Comparison of ENCODE assay signal across 15 cellular contexts in genomic region chr5:43316421-43316820, GRCh38. TPM values are rescaled to one million over a fixed set of nuclear protein-coding genes. Genes with fewer than 3 reads are reported as not detected.
DNase-seq lines count a peak whose midpoint lies in the region; ATAC-seq and TF ChIP-seq lines count a peak whose summit lies in the region.
"Had no signal": no experiment of that assay in that cellular context is flagged by ENCODE, and none has a peak within 500 bp of the region (broad histone marks: within the 10 kb centered on the region; RNA-seq: fewer than 3 reads in every experiment).

No MANE protein-coding gene starts in this region.

- H3K4me2 ChIP-seq in mesendoderm (ENCODE audit: low read length), result no peak overlapping the region

- ATAC-seq in activated CD8-positive, alpha-beta T cell treated with anti-CD3 and anti-CD28 coated beads for 36 hours, result no peak
- ATAC-seq in activated CD8-positive, alpha-beta T cell treated with anti-CD3 and anti-CD28 coated beads, Interleukin-2, amount 10 ng/mL, durations not matched to agents 7 days and 5 days, result no peak
- no peak for ATAC-seq in activated T-helper 17 cell treated with anti-CD3 and anti-CD28 coated beads, Interleukin-2, amount 50 U/mL, for 72 hours (replicated peaks)
- no peak for ATAC-seq in HG03565 (IDR thresholded peaks at IDR 0.05; ENCODE audit: unreplicated experiment)

- H3K23ac ChIP-seq in mesendoderm (ENCODE audit: low read length), result no peak overlapping the region

- no peak overlapping the region for H2BK120ac ChIP-seq in mesendoderm (ENCODE audit: low read depth, low read length)

- peaks cover 6% of the 10 kb centered on the region for H3K9me3 Mint-ChIP-seq in activated CD8-positive, alpha-beta T cell treated with anti-CD3 and anti-CD28 coated beads for 36 hours
- no peaks in the 10 kb centered on the region for H3K9me3 Mint-ChIP-seq in activated CD8-positive, alpha-beta T cell treated with anti-CD3 and anti-CD28 coated beads, Interleukin-2, amount 10 ng/mL, durations not matched to agents 7 days and 5 days (ENCODE audit: insufficient read depth)
- peaks cover 4% of the 10 kb centered on the region for H3K9me3 Mint-ChIP-seq in Calu3 (ENCODE audit: low read depth, unreplicated experiment)
- peaks cover 6% of the 10 kb centered on the region for H3K9me3 Mint-ChIP-seq in activated T-helper 17 cell treated with anti-CD3 and anti-CD28 coated beads, Interleukin-2, amount 50 U/mL, for 72 hours

- peaks cover 18% of the 10 kb centered on the region for H3K79me2 ChIP-seq in mesendoderm (ENCODE audit: control insufficient read depth, insufficient read depth, low read length)

- no CpG with 5 or more reads among the region's 5 CpGs for WGBS in mesendoderm (ENCODE audit: extremely low coverage, insufficient coverage, low lambda C conversion rate)
- WGBS in esophagus muscularis mucosa, result 79% methylated on average over 5 of the region's 5 CpGs

- H3K9me3 ChIP-seq in esophagus muscularis mucosa, result no peaks in the 10 kb centered on the region

- H3K4me3 ChIP-seq in mesendoderm (ENCODE audit: low read length) (no peak overlapping the region), esophagus muscularis mucosa (no peak overlapping the region)

- H3K4me1 ChIP-seq in mesendoderm (ENCODE audit: control insufficient read depth, low read depth, low read length) (no peaks in the 10 kb centered on the region), esophagus muscularis mucosa (peaks cover 12 to 21% (median 18%) of the 10 kb centered on the region in 4 donors)

- CTCF ChIA-PET in activated CD8-positive, alpha-beta T cell treated with anti-CD3 and anti-CD28 coated beads for 36 hours (lab: Charles Lee), result interaction anchor here (1.4 kb wide), 1 partner anchor 10 kb away, joined by 3 read pairs; no protein-coding TSS in a partner anchor
- CTCF ChIA-PET in activated CD8-positive, alpha-beta T cell treated with anti-CD3 and anti-CD28 coated beads, Interleukin-2, amount 10 ng/mL, durations not matched to agents 7 days and 5 days (lab: Charles Lee), result interaction anchor here (0.7 to 1.6 kb wide), 3 partner anchors 12 to 74 kb away, joined by 3 to 8 read pairs (median 3); no protein-coding TSS in a partner anchor
- CTCF ChIA-PET in Calu3 (lab: Charles Lee) (no interaction called here), HEK293T (lab: Yijun Ruan, JAX) (no interaction called here)

- H3K79me1 ChIP-seq in mesendoderm (ENCODE audit: low read length), result no peaks in the 10 kb centered on the region

- H3K27ac ChIP-seq in mesendoderm (ENCODE audit: low read depth, low read length) (no peak overlapping the region), esophagus muscularis mucosa (replicated peaks in 1 of 4) (no peak overlapping the region)
- H3K27ac ChIP-seq: C4-2B had no signal

- H3K4me3 Mint-ChIP-seq in activated CD8-positive, alpha-beta T cell treated with anti-CD3 and anti-CD28 coated beads for 36 hours, result no peak overlapping the region
- H3K4me3 Mint-ChIP-seq in activated CD8-positive, alpha-beta T cell treated with anti-CD3 and anti-CD28 coated beads, Interleukin-2, amount 10 ng/mL, durations not matched to agents 7 days and 5 days, result no peak overlapping the region
- H3K4me3 Mint-ChIP-seq in Calu3 (ENCODE audit: low read depth, unreplicated experiment), result peak overlapping the region; percentile 99
- H3K4me3 Mint-ChIP-seq in activated T-helper 17 cell treated with anti-CD3 and anti-CD28 coated beads, Interleukin-2, amount 50 U/mL, for 72 hours, result peak overlapping the region; percentile 93

- H3K36me3 ChIP-seq in mesendoderm (ENCODE audit: control insufficient read depth, insufficient read depth, low read length) (no peaks in the 10 kb centered on the region), esophagus muscularis mucosa (no peaks in the 10 kb centered on the region)

- peak overlapping the region; percentile 98 for H3K27ac Mint-ChIP-seq in activated CD8-positive, alpha-beta T cell treated with anti-CD3 and anti-CD28 coated beads for 36 hours
- no peak overlapping the region for H3K27ac Mint-ChIP-seq in activated CD8-positive, alpha-beta T cell treated with anti-CD3 and anti-CD28 coated beads, Interleukin-2, amount 10 ng/mL, durations not matched to agents 7 days and 5 days
- peak overlapping the region; percentile 98 for H3K27ac Mint-ChIP-seq in Calu3 (ENCODE audit: unreplicated experiment)
- peak overlapping the region; percentile 100 for H3K27ac Mint-ChIP-seq in activated T-helper 17 cell treated with anti-CD3 and anti-CD28 coated beads, Interleukin-2, amount 50 U/mL, for 72 hours

- TF ChIP-seq CTCF in activated CD8-positive, alpha-beta T cell treated with anti-CD3 and anti-CD28 coated beads for 36 hours (IDR thresholded peaks at IDR 0.05), result no peak
- TF ChIP-seq CTCF in Calu3 (IDR thresholded peaks at IDR 0.05; ENCODE audit: unreplicated experiment), result no peak
- no peak for TF ChIP-seq CTCF in esophagus muscularis mucosa (IDR thresholded peaks at IDR 0.05)

- BruUV-seq in Calu3 (replicated peaks; lab: Mats Ljungman, UMichigan), result no TSS peak

- no peak overlapping the region for H4K8ac ChIP-seq in mesendoderm (ENCODE audit: low read depth, low read length)

- H4K5ac ChIP-seq in mesendoderm (ENCODE audit: low read length), result no peak overlapping the region

- peak overlapping the region; percentile 81 for H3K4ac ChIP-seq in mesendoderm (ENCODE audit: low read depth, low read length)

- peaks cover 40% of the 10 kb centered on the region for H3K4me1 Mint-ChIP-seq in activated CD8-positive, alpha-beta T cell treated with anti-CD3 and anti-CD28 coated beads for 36 hours (ENCODE audit: low read depth)
- peaks cover 33% of the 10 kb centered on the region for H3K4me1 Mint-ChIP-seq in activated CD8-positive, alpha-beta T cell treated with anti-CD3 and anti-CD28 coated beads, Interleukin-2, amount 10 ng/mL, durations not matched to agents 7 days and 5 days (ENCODE audit: low read depth)
- H3K4me1 Mint-ChIP-seq in Calu3 (ENCODE audit: low read depth, unreplicated experiment), result peaks cover 27% of the 10 kb centered on the region
- peaks cover 26% of the 10 kb centered on the region for H3K4me1 Mint-ChIP-seq in activated T-helper 17 cell treated with anti-CD3 and anti-CD28 coated beads, Interleukin-2, amount 50 U/mL, for 72 hours

- H3K27me3 ChIP-seq in mesendoderm (ENCODE audit: insufficient read depth, low read length, poor library complexity) (no peaks in the 10 kb centered on the region), esophagus muscularis mucosa (no peaks in the 10 kb centered on the region)

- H3K36me3 Mint-ChIP-seq in activated CD8-positive, alpha-beta T cell treated with anti-CD3 and anti-CD28 coated beads for 36 hours (ENCODE audit: low read depth), result peaks cover 26% of the 10 kb centered on the region
- H3K36me3 Mint-ChIP-seq in activated CD8-positive, alpha-beta T cell treated with anti-CD3 and anti-CD28 coated beads, Interleukin-2, amount 10 ng/mL, durations not matched to agents 7 days and 5 days (ENCODE audit: low read depth), result peaks cover 7% of the 10 kb centered on the region
- H3K36me3 Mint-ChIP-seq in Calu3 (ENCODE audit: insufficient read depth, unreplicated experiment), result peaks cover 42% of the 10 kb centered on the region
- peaks cover 43% of the 10 kb centered on the region for H3K36me3 Mint-ChIP-seq in activated T-helper 17 cell treated with anti-CD3 and anti-CD28 coated beads, Interleukin-2, amount 50 U/mL, for 72 hours (ENCODE audit: low read depth)

- no peak for DNase-seq in activated CD8-positive, alpha-beta T cell treated with anti-CD3 and anti-CD28 coated beads for 36 hours
- DNase-seq in activated CD8-positive, alpha-beta T cell treated with anti-CD3 and anti-CD28 coated beads, Interleukin-2, amount 10 ng/mL, durations not matched to agents 7 days and 5 days, result no peak
- DNase-seq in Calu3 (no peak), mesendoderm (no peak), esophagus muscularis mucosa (ENCODE audit: extremely low spot score) (no peak), HEK293T (ENCODE audit: extremely low spot score) (no peak)
- DNase-seq: DMS53, Karpas-422, MV-4-11, NCI-H1417 treated with DMSO at 0.1 percent for 48 hours, NCI-H2029, NCI-H510A treated with DMSO at 0.1 percent for 48 hours had no signal

- H3K27me3 Mint-ChIP-seq in activated CD8-positive, alpha-beta T cell treated with anti-CD3 and anti-CD28 coated beads for 36 hours, result no peaks in the 10 kb centered on the region
- H3K27me3 Mint-ChIP-seq in activated CD8-positive, alpha-beta T cell treated with anti-CD3 and anti-CD28 coated beads, Interleukin-2, amount 10 ng/mL, durations not matched to agents 7 days and 5 days (ENCODE audit: low read depth), result no peaks in the 10 kb centered on the region
- H3K27me3 Mint-ChIP-seq in Calu3 (ENCODE audit: unreplicated experiment), result no peaks in the 10 kb centered on the region
- no peaks in the 10 kb centered on the region for H3K27me3 Mint-ChIP-seq in activated T-helper 17 cell treated with anti-CD3 and anti-CD28 coated beads, Interleukin-2, amount 50 U/mL, for 72 hours

- no peak overlapping the region for H3K56ac ChIP-seq in mesendoderm (ENCODE audit: low read length)

- H3K18ac ChIP-seq in mesendoderm (ENCODE audit: low read length), result no peak overlapping the region

- no peak overlapping the region for H3K9ac ChIP-seq in mesendoderm (ENCODE audit: low read length)

- intact Hi-C loops in activated CD8-positive, alpha-beta T cell treated with anti-CD3 and anti-CD28 coated beads for 36 hours (cut with micrococcal nuclease), result loop anchor here (10.0 kb wide), 2 partner anchors 168 to 192 kb away; partner anchors contain the start of genes TMEM267 and ZNF131
- intact Hi-C loops in Calu3 (cut with micrococcal nuclease; ENCODE audit: unreplicated experiment) (no loop called here), esophagus muscularis mucosa (cut with DNase I) (loop anchor here (10.0 kb wide), 1 partner anchor 122 kb away; the partner anchor contains the start of gene NIM1K)

- no peak overlapping the region for H2BK15ac ChIP-seq in mesendoderm (replicated peaks; ENCODE audit: low read depth)

- no peak overlapping the region for H2BK5ac ChIP-seq in mesendoderm (ENCODE audit: low read length)

- TF ChIP-seq EP300 in esophagus muscularis mucosa (IDR thresholded peaks at IDR 0.05), result no peak

- H2AK5ac ChIP-seq in mesendoderm (ENCODE audit: low read length), result no peak overlapping the region

- POLR2A ChIA-PET in activated CD8-positive, alpha-beta T cell treated with anti-CD3 and anti-CD28 coated beads for 36 hours (lab: Charles Lee), result interaction anchor here (2.1 kb wide), 1 partner anchor 168 kb away, joined by 6 read pairs; the partner anchor contains the start of gene TMEM267
- POLR2A ChIA-PET in activated CD8-positive, alpha-beta T cell treated with anti-CD3 and anti-CD28 coated beads, Interleukin-2, amount 10 ng/mL, durations not matched to agents 7 days and 5 days (lab: Charles Lee), result no interaction called here
- POLR2A ChIA-PET in HEK293T (lab: Yijun Ruan, JAX), result interaction anchor here (1.2 kb wide), 1 partner anchor 196 kb away, joined by 4 read pairs; the partner anchor contains the start of gene ZNF131

- no peak for TF ChIP-seq POLR2A in esophagus muscularis mucosa (IDR thresholded peaks at IDR 0.05; ENCODE audit: low read depth)

RNA-seq across cellular contexts. Expression of gene HMGCS1, which starts 3.2 kb away (rescaled TPM):
- total RNA-seq in activated CD8-positive, alpha-beta T cell treated with anti-CD3 and anti-CD28 coated beads for 36 hours, result 10 to 100 TPM; 63.6 to 65.7 TPM
- 10 to 100 TPM; 82.4 to 90.6 TPM for total RNA-seq in activated CD8-positive, alpha-beta T cell treated with anti-CD3 and anti-CD28 coated beads, Interleukin-2, amount 10 ng/mL, durations not matched to agents 7 days and 5 days
- total RNA-seq in Calu3 (2022) (249 and 263 TPM in 2 replicates), esophagus muscularis mucosa (10 to 100 TPM; 11.1 to 19.9 (median 12.7) TPM)
- total RNA-seq in activated T-helper 17 cell treated with anti-CD3 and anti-CD28 coated beads, Interleukin-2, amount 50 U/mL, for 72 hours, result 100 to 1,000 TPM in 1 of 2 donors, 10 to 100 TPM in 1; 90.2 to 108 TPM
- polyA plus RNA-seq in mesendoderm (2013, experiment 1 of 2), result 293 TPM
- 302 TPM for polyA plus RNA-seq in mesendoderm (2013, experiment 2 of 2)

Comparison
In these comparisons a context has a peak if more than half of its experiments do, and no peak if none do; other contexts are left out.
1. H3K4me3 Mint-ChIP-seq: peak in Calu3 (single experiment) and activated T-helper 17 cell treated with anti-CD3 and anti-CD28 coated beads, Interleukin-2, amount 50 U/mL, for 72 hours (single experiment); none in activated CD8-positive, alpha-beta T cell treated with anti-CD3 and anti-CD28 coated beads for 36 hours (single experiment) and activated CD8-positive, alpha-beta T cell treated with anti-CD3 and anti-CD28 coated beads, Interleukin-2, amount 10 ng/mL, durations not matched to agents 7 days and 5 days (single experiment).
2. CTCF ChIA-PET loops: an anchor here in activated CD8-positive, alpha-beta T cell treated with anti-CD3 and anti-CD28 coated beads for 36 hours (1.4 kb wide) and activated CD8-positive, alpha-beta T cell treated with anti-CD3 and anti-CD28 coated beads, Interleukin-2, amount 10 ng/mL, durations not matched to agents 7 days and 5 days (0.7 to 1.6 kb wide); none called in Calu3 and HEK293T.